8 cellular contexts compared by ENCODE assay signal in the genomic region with DNA sequence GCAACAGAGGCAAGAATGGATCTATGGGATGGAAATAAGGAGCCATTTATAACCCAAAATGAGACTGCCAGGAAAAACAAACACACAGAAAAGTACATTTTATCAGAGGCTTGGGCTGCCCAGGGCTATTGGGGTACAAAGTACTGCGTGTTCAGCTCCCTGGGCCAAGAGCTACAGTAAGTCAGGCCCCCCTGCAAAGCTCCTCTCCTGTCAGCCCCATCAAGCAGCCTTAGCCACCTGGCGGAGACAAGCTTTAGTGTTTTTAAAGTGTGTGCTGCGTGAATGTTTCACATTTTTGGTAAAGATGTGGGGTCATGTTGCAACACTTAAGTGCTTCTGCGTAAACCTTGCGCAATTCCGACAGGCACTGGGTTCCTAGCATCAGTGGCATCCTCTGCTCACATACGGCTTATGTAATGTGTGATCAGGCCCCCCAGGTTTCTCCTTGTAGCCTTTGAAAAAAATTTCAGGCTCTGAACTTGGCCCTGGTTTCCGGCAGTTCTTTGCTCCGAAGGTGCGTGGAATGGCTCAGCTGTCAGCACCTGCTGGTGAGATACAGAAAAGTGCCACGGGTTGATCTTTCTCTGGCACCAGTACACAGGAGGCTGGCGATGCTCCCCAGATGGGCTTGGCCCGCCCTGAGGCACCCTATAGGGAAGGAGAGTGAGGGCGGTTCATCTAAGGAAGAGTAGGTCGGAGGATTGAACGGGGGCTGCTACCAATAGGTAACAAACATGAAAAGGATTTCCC.
A peak's percentile ranks its signal among the peaks of the same experiment; 100 is the strongest.
DNase-seq lines count a peak whose midpoint lies in the region; ATAC-seq and TF ChIP-seq lines count a peak whose summit lies in the region.

No MANE protein-coding gene starts in this region.

- H3K36me3 ChIP-seq in heart left ventricle (no peaks in the 10 kb centered on the region), skeletal muscle tissue (ENCODE audit: control insufficient read depth in 3 of 3, insufficient read depth in 3 of 3, low read length in 3 of 3) (no peaks in the 10 kb centered on the region)

- H3K27ac ChIP-seq in heart left ventricle (peak overlapping the region; percentile 61 to 92 (median 81)), skeletal muscle tissue (ENCODE audit: low read depth, low read length) (peak overlapping the region; percentile 82)

- TF ChIP-seq CTCF in HFF-Myc (IDR thresholded peaks at IDR 0.05; ENCODE audit: low read depth, low read length, missing control alignments): peak; percentile 35
- TF ChIP-seq CTCF in heart left ventricle (IDR thresholded peaks at IDR 0.05): peak in 10 of 12 donors; percentile 21 to 48 (median 34)

- H3K4me3 ChIP-seq in HFF-Myc (replicated peaks; ENCODE audit: low read depth, low read length): no peak overlapping the region
- peak overlapping the region in 2 of 12 donors; percentile 6 to 15 for H3K4me3 ChIP-seq in heart left ventricle
- peak overlapping the region; percentile 19 to 56 (median 53) for H3K4me3 ChIP-seq in skeletal muscle tissue (ENCODE audit: low read length in 3 of 3)

- H3K4me1 ChIP-seq in heart left ventricle: peaks cover 0 to 27% (median 14%) of the 10 kb centered on the region in 12 donors
- peaks cover 11 to 51% (median 25%) of the 10 kb centered on the region in 3 donors for H3K4me1 ChIP-seq in skeletal muscle tissue (ENCODE audit: control insufficient read depth in 3 of 3, insufficient read depth in 3 of 3, low read length in 3 of 3)

- no peaks in the 10 kb centered on the region for H3K9me3 ChIP-seq in heart left ventricle
- H3K9me3 ChIP-seq in skeletal muscle tissue (ENCODE audit: control insufficient read depth in 3 of 3, low read length in 3 of 3): no peaks in the 10 kb centered on the region

- H3K9ac ChIP-seq in skeletal muscle tissue (ENCODE audit: low read depth in 1 of 3, low read length in 3 of 3): peak overlapping the region; percentile 65 to 77 (median 69)

- DNase-seq in HFF-Myc (ENCODE audit: extremely low read depth, low read depth) (peak; percentile 80), SIG-M5 treated with dmso at 0.1 percent for 504 hours (lab: John Stamatoyannopoulos, UW; ENCODE audit: unreplicated experiment) (peak; percentile 97), heart left ventricle (peak; percentile 77 to 92 (median 82))
- DNase-seq in stimulated activated naive CD8-positive, alpha-beta T cell treated with anti-CD3 and anti-CD28 coated beads, Interleukin-15, Interleukin-2, amounts not matched to agents 100 U/mL and 50 U/mL, for 24 hours: no peak

- WGBS in heart left ventricle, 4 donors: 39 to 65% (median 47%) methylated on average over 14 to 16 of the region's 16 CpGs

- no peaks in the 10 kb centered on the region for H3K27me3 ChIP-seq in heart left ventricle
- H3K27me3 ChIP-seq in skeletal muscle tissue (ENCODE audit: control insufficient read depth in 3 of 3, insufficient read depth in 3 of 3, low read length in 3 of 3): no peaks in the 10 kb centered on the region

- no peak for TF ChIP-seq POLR2A in heart left ventricle (IDR thresholded peaks at IDR 0.05)

- ATAC-seq in heart left ventricle (peak; percentile 91 to 96 (median 92)), HG03439 (IDR thresholded peaks at IDR 0.05; ENCODE audit: unreplicated experiment) (no peak), GM21737 (IDR thresholded peaks at IDR 0.05; ENCODE audit: unreplicated experiment) (no peak), HG03095 (IDR thresholded peaks at IDR 0.05; ENCODE audit: unreplicated experiment) (no peak)
- no peak for ATAC-seq in stimulated activated naive CD8-positive, alpha-beta T cell treated with anti-CD3 and anti-CD28 coated beads, Interleukin-15, Interleukin-2, amounts not matched to agents 100 U/mL and 50 U/mL, for 24 hours

- intact Hi-C loops in heart left ventricle (cut with DNase I): loop anchor here in 9 of 10 donors (1.0 to 10.0 kb wide), 14 partner anchors 45 to 250 kb away; partner anchors contain the start of gene NUDT4 (in 4 of the 9)

Comparison
In these comparisons a context has a peak if more than half of its experiments do, and no peak if none do; other contexts are left out.
1. ATAC-seq: peak in heart left ventricle (4 of 4); none in HG03439 (single experiment), GM21737 (single experiment), HG03095 (single experiment) and stimulated activated naive CD8-positive, alpha-beta T cell treated with anti-CD3 and anti-CD28 coated beads, Interleukin-15, Interleukin-2, amounts not matched to agents 100 U/mL and 50 U/mL, for 24 hours (single experiment).